In the genomic region with DNA sequence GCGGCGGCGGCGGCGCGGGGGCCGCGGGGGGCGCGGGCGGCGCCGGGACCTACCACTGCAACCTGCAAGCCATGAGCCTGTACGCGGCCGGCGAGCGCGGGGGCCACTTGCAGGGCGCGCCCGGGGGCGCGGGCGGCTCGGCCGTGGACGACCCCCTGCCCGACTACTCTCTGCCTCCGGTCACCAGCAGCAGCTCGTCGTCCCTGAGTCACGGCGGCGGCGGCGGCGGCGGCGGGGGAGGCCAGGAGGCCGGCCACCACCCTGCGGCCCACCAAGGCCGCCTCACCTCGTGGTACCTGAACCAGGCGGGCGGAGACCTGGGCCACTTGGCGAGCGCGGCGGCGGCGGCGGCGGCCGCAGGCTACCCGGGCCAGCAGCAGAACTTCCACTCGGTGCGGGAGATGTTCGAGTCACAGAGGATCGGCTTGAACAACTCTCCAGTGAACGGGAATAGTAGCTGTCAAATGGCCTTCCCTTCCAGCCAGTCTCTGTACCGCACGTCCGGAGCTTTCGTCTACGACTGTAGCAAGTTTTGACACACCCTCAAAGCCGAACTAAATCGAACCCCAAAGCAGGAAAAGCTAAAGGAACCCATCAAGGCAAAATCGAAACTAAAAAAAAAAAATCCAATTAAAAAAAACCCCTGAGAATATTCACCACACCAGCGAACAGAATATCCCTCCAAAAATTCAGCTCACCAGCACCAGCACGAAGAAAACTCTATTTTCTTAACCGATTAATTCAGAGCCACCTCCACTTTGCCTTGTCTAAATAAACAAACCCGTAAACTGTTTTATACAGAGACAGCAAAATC, we compare ENCODE assay signal across 8 cellular contexts. TPM values are rescaled to one million over a fixed set of nuclear protein-coding genes. Genes with fewer than 3 reads are reported as not detected.
A peak's percentile ranks its signal among the peaks of the same experiment; 100 is the strongest.
DNase-seq lines count a peak whose midpoint lies in the region; ATAC-seq and TF ChIP-seq lines count a peak whose summit lies in the region.

No MANE protein-coding gene starts in this region.

- no peak for TF ChIP-seq EP300 in transverse colon (IDR thresholded peaks at IDR 0.05; ENCODE audit: low read depth)

- H3K27ac Mint-ChIP-seq in CD4-positive, alpha-beta T cell, result peak overlapping the region; percentile 5

- peaks cover 69% of the 10 kb centered on the region for H3K27me3 Mint-ChIP-seq in CD4-positive, alpha-beta T cell

- TF ChIP-seq CTCF in CD4-positive, alpha-beta T cell (IDR thresholded peaks at IDR 0.05), result no peak
- TF ChIP-seq CTCF in ascending aorta (IDR thresholded peaks at IDR 0.05) (no peak), left lung (IDR thresholded peaks at IDR 0.05) (no peak), transverse colon (IDR thresholded peaks at IDR 0.05) (no peak)

- POLR2A ChIA-PET in CD4-positive, alpha-beta T cell (lab: Charles Lee), result interaction anchor here (1.8 kb wide), 1 partner anchor 88 kb away, joined by 5 read pairs; no protein-coding TSS in a partner anchor

- H3K9me3 ChIP-seq in CD4-positive, alpha-beta T cell (ENCODE audit: control insufficient read depth, low read length), result no peaks in the 10 kb centered on the region
- H3K9me3 ChIP-seq in HUES64 (ENCODE audit: insufficient read depth, low read depth, low read length) (no peaks in the 10 kb centered on the region), ascending aorta (no peaks in the 10 kb centered on the region), left lung (no peaks in the 10 kb centered on the region), transverse colon (no peaks in the 10 kb centered on the region)

- peaks cover 10% of the 10 kb centered on the region for H3K4me1 ChIP-seq in HUES64 (ENCODE audit: insufficient read depth, low read length)
- H3K4me1 ChIP-seq in ascending aorta, result no peaks in the 10 kb centered on the region
- H3K4me1 ChIP-seq in left lung, result peaks cover 12 to 66% of the 10 kb centered on the region in 2 donors
- peaks cover 6 to 50% (median 42%) of the 10 kb centered on the region in 4 donors for H3K4me1 ChIP-seq in transverse colon

- peaks cover 6% of the 10 kb centered on the region for H3K36me3 Mint-ChIP-seq in CD4-positive, alpha-beta T cell (ENCODE audit: low read depth)

- peaks cover 46% of the 10 kb centered on the region for H3K4me1 Mint-ChIP-seq in CD4-positive, alpha-beta T cell (ENCODE audit: low read depth)

- CTCF ChIA-PET in CD4-positive, alpha-beta T cell (lab: Charles Lee), result interaction anchor here (0.9 to 1.1 kb wide), 3 partner anchors 16 to 1023 kb away, joined by 3 to 4 read pairs (median 3); no protein-coding TSS in a partner anchor

- no peak for TF ChIP-seq POLR2A in transverse colon (IDR thresholded peaks at IDR 0.05)

- intact Hi-C loops in CD4-positive, alpha-beta T cell (cut with DNase I, micrococcal nuclease), result no loop called here
- intact Hi-C loops in ascending aorta (cut with DNase I), result no loop called here
- intact Hi-C loops in left lung (cut with DNase I), result no loop called here
- intact Hi-C loops in transverse colon (cut with DNase I; ENCODE audit: low total_unique reads), result no loop called here

- peak overlapping the region; percentile 88 for H3K4me3 Mint-ChIP-seq in CD4-positive, alpha-beta T cell

- 1% methylated on average over 73 of the region's 73 CpGs for WGBS in HUES64
- 4 to 11% methylated on average over 4 to 34 of the region's 73 CpGs for WGBS in transverse colon (ENCODE audit: low coverage in 1 of 2), 2 donors

- H3K27me3 ChIP-seq in CD4-positive, alpha-beta T cell (ENCODE audit: control insufficient read depth, insufficient read depth, low read length), result peaks cover 79% of the 10 kb centered on the region
- H3K27me3 ChIP-seq in HUES64 (ENCODE audit: insufficient read depth, low read length), result peaks cover 99% of the 10 kb centered on the region
- H3K27me3 ChIP-seq in ascending aorta, result no peaks in the 10 kb centered on the region
- H3K27me3 ChIP-seq in left lung, result peaks cover 81 to 100% of the 10 kb centered on the region in 2 donors
- peaks cover 92% of the 10 kb centered on the region for H3K27me3 ChIP-seq in transverse colon

- DNase-seq in CD4-positive, alpha-beta T cell, result no peak
- DNase-seq in ascending aorta (ENCODE audit: low spot score in 2 of 2) (peak in 1 of 2 donors; percentile 64), left lung (peak in 1 of 2 donors; percentile 79), transverse colon (no peak)

- H3K9ac ChIP-seq in HUES64 (ENCODE audit: low read depth, low read length), result no peak overlapping the region

- no peaks in the 10 kb centered on the region for H3K9me3 Mint-ChIP-seq in CD4-positive, alpha-beta T cell

- H3K36me3 ChIP-seq in HUES64 (ENCODE audit: insufficient read depth, low read length) (no peaks in the 10 kb centered on the region), ascending aorta (peaks cover 37 to 52% of the 10 kb centered on the region in 2 donors), left lung (no peaks in the 10 kb centered on the region), transverse colon (no peaks in the 10 kb centered on the region)

- peak; percentile 25 for ATAC-seq in CD4-positive, alpha-beta T cell (ENCODE audit: poor library complexity)
- ATAC-seq in left lung, result no peak
- ATAC-seq in GM21528 (IDR thresholded peaks at IDR 0.05; ENCODE audit: low FRiP score, unreplicated experiment), result no peak
- ATAC-seq in GM18517 (IDR thresholded peaks at IDR 0.05; ENCODE audit: unreplicated experiment), result no peak
- ATAC-seq in GM19452 (IDR thresholded peaks at IDR 0.05; ENCODE audit: unreplicated experiment), result no peak

- no peak overlapping the region for H3K27ac ChIP-seq in CD4-positive, alpha-beta T cell (ENCODE audit: low read depth, low read length)
- H3K27ac ChIP-seq in HUES64 (ENCODE audit: low read depth, low read length), result no peak overlapping the region
- H3K27ac ChIP-seq in ascending aorta, result peak overlapping the region; percentile 96 to 100
- H3K27ac ChIP-seq in left lung, result no peak overlapping the region
- no peak overlapping the region for H3K27ac ChIP-seq in transverse colon

- H3K4me3 ChIP-seq in HUES64 (ENCODE audit: low read length), result peak overlapping the region; percentile 42; the same call in 1 of the 2 replicates
- H3K4me3 ChIP-seq in ascending aorta, result peak overlapping the region; percentile 91 to 94
- H3K4me3 ChIP-seq in left lung, result peak overlapping the region; percentile 19 to 41
- peak overlapping the region; percentile 8 to 66 (median 32) for H3K4me3 ChIP-seq in transverse colon

- in situ Hi-C loops in transverse colon (cut with MboI; ENCODE audit: low pct_ligation_motif_present in 1 of 4, low pct_unique_long_range_greater_than_20kb in 1 of 4, low sequenced_read_pairs in 3 of 4), result no loop called here

RNA-seq across cellular contexts. Expression of a gene that starts 2.1 kb away (rescaled TPM):
- total RNA-seq in CD4-positive, alpha-beta T cell, result not detected
- 2.2 TPM for polyA plus RNA-seq in HUES64 (2013, experiment 1 of 2)
- polyA plus RNA-seq in HUES64 (2013, experiment 2 of 2), result 3.5 TPM
- total RNA-seq in ascending aorta (125 TPM), left lung (1 to 10 TPM; 1.8 to 3.4 TPM), transverse colon (under 1 TPM; 0.75 to 0.96 (median 0.79) TPM)

Comparison
In these comparisons a context has a peak if more than half of its experiments do, and no peak if none do; other contexts are left out.
1. H3K27ac ChIP-seq: peak in ascending aorta (2 of 2); none in CD4-positive, alpha-beta T cell (single experiment), HUES64 (single experiment), left lung (0 of 2) and transverse colon (0 of 4).
2. H3K4me3 ChIP-seq: peak in every context shown above with its lines; median percentile 92 in ascending aorta; 42 in HUES64; 32 in transverse colon; 30 in left lung.
3. RNA of a gene that starts 2.1 kb away (total RNA-seq): 125 TPM in ascending aorta (single experiment); 1.8 to 3.4 TPM in left lung, 0.75 to 0.96 TPM in transverse colon and not detected in CD4-positive, alpha-beta T cell; every median in the first group is over 10 times any median in the second.